ENCODE assay signal across 8 cellular contexts in the genomic region with DNA sequence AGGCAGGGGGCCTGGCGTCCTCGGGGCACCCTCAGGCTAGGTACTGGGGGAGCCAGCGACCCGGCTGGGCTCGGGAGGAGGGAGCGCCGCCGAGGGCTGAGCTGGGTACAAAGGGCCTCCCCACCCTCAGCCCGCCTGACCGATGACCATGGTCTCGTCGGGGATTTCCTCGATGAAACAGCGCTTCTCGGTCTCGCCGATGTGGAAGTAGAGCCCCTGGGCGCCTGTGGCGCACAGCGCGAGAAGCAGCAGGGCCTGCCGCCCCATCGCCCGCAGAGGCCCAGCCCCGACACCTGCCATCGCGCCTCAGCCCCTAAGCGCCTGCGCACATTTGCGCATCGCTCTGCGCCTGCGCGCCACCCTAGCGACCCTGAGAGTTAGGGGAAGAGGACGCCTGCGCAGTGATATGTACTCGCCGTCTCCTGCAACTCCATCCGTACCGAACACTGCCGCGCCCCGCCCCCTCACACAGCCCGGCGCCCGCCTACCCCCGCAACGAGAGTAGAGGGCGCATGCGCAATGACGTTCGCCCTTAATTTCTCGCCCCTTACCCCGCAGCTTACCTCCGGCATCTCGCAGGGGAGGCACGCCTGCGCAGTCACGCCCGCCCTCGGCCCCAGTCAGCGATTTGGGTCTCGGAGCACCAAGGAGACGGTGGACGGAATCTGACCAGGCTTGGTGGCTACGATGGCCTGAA. TPM values are rescaled to one million over a fixed set of nuclear protein-coding genes. Genes with fewer than 3 reads are reported as not detected.
DNase-seq lines count a peak whose midpoint lies in the region; ATAC-seq and TF ChIP-seq lines count a peak whose summit lies in the region.

A gene (minus strand): TSS at position 325 of the 697 bp plus-strand sequence. CDS start 25 bp downstream, at position 300.

- H3K4me3 ChIP-seq in choroid plexus epithelial cell (ENCODE audit: low read depth, low read length) (peak within 1 kb of the TSS; percentile 89), kidney epithelial cell (ENCODE audit: low read depth, low read length) (peak within 1 kb of the TSS; percentile 89)

- H3K27ac Mint-ChIP-seq in activated CD4-positive, alpha-beta T cell treated with anti-CD3 and anti-CD28 coated beads for 36 hours, result peak within 1 kb of the TSS; percentile 92

- no peaks in the 10 kb centered on the region for H3K27me3 ChIP-seq in kidney epithelial cell (ENCODE audit: control insufficient read depth, insufficient read depth, low read length)

- POLR2A ChIA-PET in activated CD4-positive, alpha-beta T cell treated with anti-CD3 and anti-CD28 coated beads for 36 hours (lab: Charles Lee), result interaction anchor here (0.6 to 1.8 kb wide), 6 partner anchors 9 to 304 kb away, joined by 3 to 7 read pairs (median 5); a partner anchor contains a TSS

- peaks cover 33% of the 10 kb centered on the region for H3K4me1 Mint-ChIP-seq in activated CD4-positive, alpha-beta T cell treated with anti-CD3 and anti-CD28 coated beads for 36 hours

- intact Hi-C loops in activated CD4-positive, alpha-beta T cell treated with anti-CD3 and anti-CD28 coated beads for 36 hours (cut with DNase I, micrococcal nuclease), result loop anchor here (1.0 to 2.0 kb wide), 17 partner anchors 8 to 529 kb away; a partner anchor contains a TSS

- CTCF ChIA-PET in activated CD4-positive, alpha-beta T cell treated with anti-CD3 and anti-CD28 coated beads for 36 hours (lab: Charles Lee), result interaction anchor here (0.6 to 1.2 kb wide), 10 partner anchors 8 to 403 kb away, joined by 3 to 4 read pairs (median 3); a partner anchor contains a TSS

- DNase-seq in Ammon's horn (ENCODE audit: low spot score) (peak; percentile 99), GM19238 (ENCODE audit: insufficient read length, low spot score) (peak; percentile 97), NCI-H524 (lab: John Stamatoyannopoulos, UW) (peak; percentile 98), choroid plexus epithelial cell (ENCODE audit: low read depth) (peak; percentile 99), kidney epithelial cell (ENCODE audit: low read depth) (peak; percentile 92)
- DNase-seq in activated CD4-positive, alpha-beta T cell treated with anti-CD3 and anti-CD28 coated beads for 36 hours, result peak; percentile 100
- peak; percentile 100 for DNase-seq in stimulated activated CD4-positive, alpha-beta T cell treated with anti-CD3 and anti-CD28 coated beads, Interleukin-15, amount 100 ng/mL, for 48 hours (ENCODE audit: low read depth in 2 of 2)

- TF ChIP-seq CTCF in choroid plexus epithelial cell (conservative IDR thresholded peaks at IDR 0.05; ENCODE audit: low read depth, low read length), result no peak
- TF ChIP-seq CTCF in kidney epithelial cell (IDR thresholded peaks at IDR 0.05; ENCODE audit: insufficient read depth, low read length, poor library complexity, severe bottlenecking), result no peak

- peaks cover 32% of the 10 kb centered on the region for H3K36me3 Mint-ChIP-seq in activated CD4-positive, alpha-beta T cell treated with anti-CD3 and anti-CD28 coated beads for 36 hours (ENCODE audit: low read depth)

- peaks cover 2% of the 10 kb centered on the region for H3K36me3 ChIP-seq in kidney epithelial cell (ENCODE audit: control insufficient read depth, insufficient read depth, low read length)

- peak; percentile 82 for ATAC-seq in HG03442 (IDR thresholded peaks at IDR 0.05; ENCODE audit: unreplicated experiment)
- ATAC-seq in activated CD4-positive, alpha-beta T cell treated with anti-CD3 and anti-CD28 coated beads for 36 hours, result peak; percentile 95

- H3K27me3 Mint-ChIP-seq in activated CD4-positive, alpha-beta T cell treated with anti-CD3 and anti-CD28 coated beads for 36 hours, result no peaks in the 10 kb centered on the region

- no peaks in the 10 kb centered on the region for H3K9me3 Mint-ChIP-seq in activated CD4-positive, alpha-beta T cell treated with anti-CD3 and anti-CD28 coated beads for 36 hours (ENCODE audit: low read depth)

- H3K4me3 Mint-ChIP-seq in activated CD4-positive, alpha-beta T cell treated with anti-CD3 and anti-CD28 coated beads for 36 hours, result peak within 1 kb of the TSS; percentile 85

RNA-seq across cellular contexts. Expression of the gene that starts here (rescaled TPM):
- total RNA-seq in activated CD4-positive, alpha-beta T cell treated with anti-CD3 and anti-CD28 coated beads for 36 hours, result 10 to 100 TPM; 71.6 to 73.0 TPM
- 159 and 201 TPM in 2 replicates for total RNA-seq in kidney epithelial cell

Comparison
In these comparisons a context has a peak if more than half of its experiments do, and no peak if none do; other contexts are left out.
1. Peak in every context shown above with its lines: DNase-seq, ATAC-seq and H3K4me3 ChIP-seq.